Comparison of ENCODE assay signal across 18 cellular contexts in genomic region chr9:70525553-70525952, GRCh38.
DNase-seq lines count a peak whose midpoint lies in the region; ATAC-seq and TF ChIP-seq lines count a peak whose summit lies in the region.
"Had no signal": no experiment of that assay in that cellular context is flagged by ENCODE, and none has a peak within 500 bp of the region (broad histone marks: within the 10 kb centered on the region; RNA-seq: fewer than 3 reads in every experiment).

No MANE protein-coding gene starts in this region.

- H3K9me3 ChIP-seq in lower lobe of right lung (no peaks in the 10 kb centered on the region), tibial nerve (peaks cover 0 to 6% (median 0%) of the 10 kb centered on the region in 4 donors)

- in situ Hi-C loops in brain microvascular endothelial cell (cut with HindIII; ENCODE audit: low pct_ligation_motif_present, low sequenced_read_pairs), result no loop called here

- H3K36me3 ChIP-seq in brain microvascular endothelial cell (replicated peaks) (no peaks in the 10 kb centered on the region), lower lobe of right lung (no peaks in the 10 kb centered on the region), tibial nerve (no peaks in the 10 kb centered on the region)
- H3K36me3 ChIP-seq: cardiac muscle cell, WERI-Rb-1 had no signal

- intact Hi-C loops in lower lobe of right lung (cut with DNase I), result no loop called here

- no peaks in the 10 kb centered on the region for H3K4me1 ChIP-seq in lower lobe of right lung
- H3K4me1 ChIP-seq in tibial nerve, result peaks cover 0 to under 1% (median 0%) of the 10 kb centered on the region in 4 donors

- no peak for TF ChIP-seq POLR2A in tibial nerve (IDR thresholded peaks at IDR 0.05)

- ATAC-seq in lower lobe of right lung, result peak; percentile 56 to 59
- no peak for ATAC-seq in HG02884 (IDR thresholded peaks at IDR 0.05; ENCODE audit: unreplicated experiment)
- ATAC-seq in HG03460 (IDR thresholded peaks at IDR 0.05; ENCODE audit: unreplicated experiment), result no peak
- ATAC-seq: GM23338, SK-N-SH treated with all-trans-retinoic acid at 6 μM for 48 hours had no signal

- WGBS in tibial nerve, 2 donors, result 94 to 95% methylated on average over 1 of the region's 1 CpG

- peak in 1 of 2 donors; percentile 19 for TF ChIP-seq EP300 in tibial nerve (IDR thresholded peaks at IDR 0.05)

- DNase-seq in CD1c-positive myeloid dendritic cell (ENCODE audit: extremely low spot score) (peak; percentile 65), Kasumi-1 (lab: John Stamatoyannopoulos, UW) (peak; percentile 38 to 44), brain microvascular endothelial cell (peak; percentile 12), lower lobe of right lung (no peak), NCI-H1694 (lab: John Stamatoyannopoulos, UW) (no peak), tibial nerve (ENCODE audit: low spot score in 2 of 2) (no peak)
- DNase-seq: activated T-cell treated with anti-CD3 and anti-CD28 coated beads, Interleukin-2, amount 50 U/mL, for 4 hours; CD4-positive, CD25-positive, alpha-beta regulatory T cell; hippocampal formation; naive B cell; NK-92 treated with Interleukin-12 subunit alpha and Interleukin-12 subunit beta, amount 100 ng/mL, for 24 hours; retina; WERI-Rb-1 had no signal

- TF ChIP-seq CTCF in brain microvascular endothelial cell (IDR thresholded peaks at IDR 0.05; ENCODE audit: low read depth, low read length, missing control alignments), result no peak
- no peak for TF ChIP-seq CTCF in lower lobe of right lung (IDR thresholded peaks at IDR 0.05)
- TF ChIP-seq CTCF in tibial nerve (IDR thresholded peaks at IDR 0.05), result no peak

- no peak overlapping the region for H3K4me3 ChIP-seq in brain microvascular endothelial cell (ENCODE audit: low read depth, low read length)
- no peak overlapping the region for H3K4me3 ChIP-seq in lower lobe of right lung
- no peak overlapping the region for H3K4me3 ChIP-seq in tibial nerve
- H3K4me3 ChIP-seq: cardiac muscle cell, GM23338 had no signal

- no peak overlapping the region for H3K27ac ChIP-seq in brain microvascular endothelial cell
- peak overlapping the region; percentile 9 for H3K27ac ChIP-seq in lower lobe of right lung
- no peak overlapping the region for H3K27ac ChIP-seq in tibial nerve
- H3K27ac ChIP-seq: cardiac muscle cell, WERI-Rb-1 had no signal

- no peaks in the 10 kb centered on the region for H3K27me3 ChIP-seq in brain microvascular endothelial cell (replicated peaks)
- no peaks in the 10 kb centered on the region for H3K27me3 ChIP-seq in lower lobe of right lung (ENCODE audit: low read depth)
- H3K27me3 ChIP-seq in tibial nerve, result no peaks in the 10 kb centered on the region
- H3K27me3 ChIP-seq: cardiac muscle cell had no signal

Comparison
In these comparisons a context has a peak if more than half of its experiments do, and no peak if none do; other contexts are left out.
1. DNase-seq: peak in CD1c-positive myeloid dendritic cell (single experiment), Kasumi-1 (2 of 2) and brain microvascular endothelial cell (single experiment); none in lower lobe of right lung (single experiment), NCI-H1694 (single experiment) and tibial nerve (0 of 2).
2. ATAC-seq: peak in lower lobe of right lung (2 of 2); none in HG02884 (single experiment) and HG03460 (single experiment).